In the genomic region with DNA sequence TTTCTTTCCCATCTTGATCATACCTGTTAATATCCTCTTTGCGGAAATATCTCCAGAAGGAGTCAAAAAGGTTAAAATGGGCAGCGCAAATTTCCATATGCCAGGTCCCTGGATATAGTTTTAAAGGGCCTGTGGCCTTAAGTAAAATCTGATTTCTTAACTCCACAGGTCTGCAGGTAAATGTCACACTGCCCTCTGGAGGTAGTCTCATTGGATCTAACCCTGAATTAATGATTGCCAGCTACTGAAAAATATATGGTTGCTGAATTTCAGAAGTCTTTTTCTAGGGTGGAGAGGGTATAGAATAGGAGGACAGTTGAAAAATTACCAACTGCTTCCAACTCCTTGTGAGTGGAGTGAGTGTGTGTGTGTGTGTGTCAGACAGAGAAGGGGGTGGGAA, we compare ENCODE assay signal across 12 cellular contexts. TPM values are rescaled to one million over a fixed set of nuclear protein-coding genes. Genes with fewer than 3 reads are reported as not detected.
A peak's percentile ranks its signal among the peaks of the same experiment; 100 is the strongest.
DNase-seq lines count a peak whose midpoint lies in the region; ATAC-seq and TF ChIP-seq lines count a peak whose summit lies in the region.
"Had no signal": no experiment of that assay in that cellular context is flagged by ENCODE, and none has a peak within 500 bp of the region (broad histone marks: within the 10 kb centered on the region; RNA-seq: fewer than 3 reads in every experiment).

No MANE protein-coding gene starts in this region.

- peak; percentile 25 for TF ChIP-seq CTCF in cardiac muscle cell (IDR thresholded peaks at IDR 0.05; ENCODE audit: low read depth, low read length)
- TF ChIP-seq CTCF in gastroesophageal sphincter (IDR thresholded peaks at IDR 0.05), result no peak
- TF ChIP-seq CTCF in GM13976 (IDR thresholded peaks at IDR 0.05; ENCODE audit: borderline replicate concordance, control extremely low read depth, extremely low read depth, insufficient read depth, missing control alignments), result no peak
- TF ChIP-seq CTCF in thyroid gland (IDR thresholded peaks at IDR 0.05), result no peak

- ATAC-seq in Right ventricle myocardium superior (ENCODE audit: poor library complexity) (no peak), gastroesophageal sphincter (no peak)

- no peaks in the 10 kb centered on the region for H3K9me3 ChIP-seq in cardiac muscle cell (ENCODE audit: low read depth)
- peaks cover 0 to 12% (median 0%) of the 10 kb centered on the region in 3 donors for H3K9me3 ChIP-seq in gastroesophageal sphincter
- no peaks in the 10 kb centered on the region for H3K9me3 ChIP-seq in thyroid gland

- TF ChIP-seq EP300 in gastroesophageal sphincter (IDR thresholded peaks at IDR 0.05), result no peak

- no peaks in the 10 kb centered on the region for H3K36me3 ChIP-seq in cardiac muscle cell
- H3K36me3 ChIP-seq in gastroesophageal sphincter, result no peaks in the 10 kb centered on the region
- H3K36me3 ChIP-seq in thyroid gland, result no peaks in the 10 kb centered on the region

- H3K27ac ChIP-seq in cardiac muscle cell, result no peak overlapping the region
- peak overlapping the region in 3 of 4 donors; percentile 60 to 72 (median 65) for H3K27ac ChIP-seq in gastroesophageal sphincter
- no peak overlapping the region for H3K27ac ChIP-seq in thyroid gland
- H3K27ac ChIP-seq: KMS-11 had no signal

- in situ Hi-C loops in GM13976 (cut with MboI; ENCODE audit: low sequenced_read_pairs, unreplicated experiment), result no loop called here

- H3K4me1 ChIP-seq in cardiac muscle cell (ENCODE audit: low read depth) (peaks cover 6% of the 10 kb centered on the region), gastroesophageal sphincter (peaks cover 0 to 11% (median 0%) of the 10 kb centered on the region in 3 donors), thyroid gland (peaks cover 0 to 9% of the 10 kb centered on the region in 2 donors)

- H3K27me3 ChIP-seq in cardiac muscle cell, result peaks cover 2% of the 10 kb centered on the region
- no peaks in the 10 kb centered on the region for H3K27me3 ChIP-seq in gastroesophageal sphincter
- H3K27me3 ChIP-seq in thyroid gland, result no peaks in the 10 kb centered on the region
- H3K27me3 ChIP-seq: dorsolateral prefrontal cortex had no signal

- TF ChIP-seq POLR2A in gastroesophageal sphincter (IDR thresholded peaks at IDR 0.05) (no peak), thyroid gland (IDR thresholded peaks at IDR 0.05) (no peak)

- intact Hi-C loops in Right ventricle myocardium superior (cut with DNase I) (no loop called here), thyroid gland (cut with DNase I) (no loop called here)

- H3K4me3 ChIP-seq in cardiac muscle cell (no peak overlapping the region), gastroesophageal sphincter (no peak overlapping the region), thyroid gland (replicated peaks in 1 of 3) (no peak overlapping the region)
- H3K4me3 ChIP-seq: lung had no signal

- WGBS in gastroesophageal sphincter (ENCODE audit: low coverage in 1 of 2), 2 donors, result 100% methylated on average over 2 of the region's 2 CpGs
- WGBS in thyroid gland, 2 donors, result 96 to 98% methylated on average over 2 of the region's 2 CpGs

- no peak for DNase-seq in cardiac muscle cell (ENCODE audit: low read depth in 1 of 2, low spot score in 1 of 2)
- no peak for DNase-seq in Right ventricle myocardium superior
- peak; percentile 43 for DNase-seq in SK-N-DZ (ENCODE audit: low spot score)
- DNase-seq in GM13976 (ENCODE audit: low spot score), result no peak
- DNase-seq in thyroid gland, result no peak
- no peak for DNase-seq in amygdala (lab: John Stamatoyannopoulos, UW)
- no peak for DNase-seq in NCI-H2196 treated with DMSO at 0.1 percent for 48 hours (lab: John Stamatoyannopoulos, UW; ENCODE audit: unreplicated experiment)
- DNase-seq: activated CD8-positive, alpha-beta memory T cell treated with anti-CD3 and anti-CD28 coated beads, Interleukin-2, amount 50 U/mL, for 48 hours; dorsolateral prefrontal cortex had no signal

RNA-seq across cellular contexts. Expression of a gene that starts 8.5 kb away (rescaled TPM):
- total RNA-seq in cardiac muscle cell (19.0 and 30.6 TPM in 2 replicates), Right ventricle myocardium superior (2.2 TPM), gastroesophageal sphincter (10 to 100 TPM; 20.3 to 37.3 (median 33.2) TPM), thyroid gland (1 to 10 TPM; 1.3 to 3.8 (median 1.5) TPM)
- polyA plus RNA-seq in cardiac muscle cell, result 20.8 and 47.4 TPM in 2 replicates
- 1.2 and 2.2 TPM in 2 replicates for polyA plus RNA-seq in SK-N-DZ (2014; cell fraction: cytosol; rRNA removed)
- polyA plus RNA-seq in SK-N-DZ (2014; cell fraction: nucleus; rRNA removed), result 0.21 and 1.8 TPM in 2 replicates

Comparison
In these comparisons a context has a peak if more than half of its experiments do, and no peak if none do; other contexts are left out.
1. H3K27ac ChIP-seq: peak in gastroesophageal sphincter (3 of 4); none in cardiac muscle cell (single experiment) and thyroid gland (0 of 3).